Comparison of ENCODE assay signal across 10 cellular contexts in the genomic region with DNA sequence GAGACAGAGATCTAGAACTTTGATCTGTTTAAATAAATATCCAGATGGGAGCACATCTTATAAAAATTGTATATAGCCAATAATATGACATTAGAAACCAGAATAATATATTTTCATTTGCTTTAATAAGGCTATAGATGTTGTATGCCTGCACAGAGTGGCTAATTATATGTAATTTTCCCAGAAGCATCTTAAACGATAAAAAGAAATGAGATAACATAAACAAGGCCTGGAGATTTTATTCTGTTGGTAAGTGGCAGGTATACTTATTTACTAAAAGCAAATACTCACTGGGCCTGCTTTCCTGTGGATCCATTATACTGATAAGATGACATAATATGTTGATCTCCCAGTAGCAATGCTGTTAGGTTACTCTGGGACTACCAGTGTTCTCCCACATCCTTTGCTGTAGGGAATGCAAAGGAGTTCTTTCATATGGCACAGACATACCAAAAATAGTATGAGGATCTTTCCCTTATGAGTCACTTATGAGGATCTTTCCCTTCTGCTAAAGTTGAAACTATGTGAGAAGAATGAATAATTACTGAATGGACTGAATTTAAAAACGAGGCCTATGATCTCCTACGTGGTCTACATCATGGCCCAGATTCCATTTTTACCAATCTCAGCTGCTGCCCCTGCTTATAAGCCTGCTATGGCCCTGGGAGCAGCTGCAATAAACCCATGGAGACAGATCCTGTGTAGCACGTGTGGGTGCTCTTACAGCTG.
DNase-seq lines count a peak whose midpoint lies in the region; ATAC-seq and TF ChIP-seq lines count a peak whose summit lies in the region.
"Had no signal": no experiment of that assay in that cellular context is flagged by ENCODE, and none has a peak within 500 bp of the region (broad histone marks: within the 10 kb centered on the region; RNA-seq: fewer than 3 reads in every experiment).

No MANE protein-coding gene starts in this region.

- POLR2A ChIA-PET in AG04450 (lab: Yijun Ruan, JAX) = interaction anchor here (0.6 kb wide), 1 partner anchor 22 kb away, joined by 3 read pairs; no protein-coding TSS in a partner anchor

- H3K4me1 ChIP-seq in spleen = no peaks in the 10 kb centered on the region

- no peaks in the 10 kb centered on the region for H3K27me3 ChIP-seq in AG04450 (ENCODE audit: control insufficient read depth, insufficient read depth, low read length)
- no peaks in the 10 kb centered on the region for H3K27me3 ChIP-seq in brain microvascular endothelial cell (replicated peaks)
- H3K27me3 ChIP-seq in spleen (replicated peaks in 1 of 7) = no peaks in the 10 kb centered on the region

- no peak for TF ChIP-seq POLR2A in spleen (IDR thresholded peaks at IDR 0.05)

- TF ChIP-seq CTCF in AG04450 (IDR thresholded peaks at IDR 0.05; ENCODE audit: low read depth, low read length) (no peak), brain microvascular endothelial cell (IDR thresholded peaks at IDR 0.05; ENCODE audit: low read depth, low read length, missing control alignments) (no peak), spleen (IDR thresholded peaks at IDR 0.05 in 8 of 11, conservative IDR thresholded peaks at IDR 0.05 in 3 of 11) (no peak), omental fat pad (IDR thresholded peaks at IDR 0.05) (no peak)

- H3K9me3 ChIP-seq in AG04450 (ENCODE audit: control insufficient read depth, insufficient read depth, low read length) (no peaks in the 10 kb centered on the region), spleen (no peaks in the 10 kb centered on the region)

- WGBS in spleen, 5 donors = 69 to 86% (median 77%) methylated on average over 4 of the region's 4 CpGs

- H3K4me3 ChIP-seq in AG04450 (ENCODE audit: low read depth, low read length) (no peak overlapping the region), brain microvascular endothelial cell (ENCODE audit: low read depth, low read length) (no peak overlapping the region), spleen (no peak overlapping the region)

- H3K27ac ChIP-seq in AG04450 (ENCODE audit: low read depth, low read length) = peak overlapping the region; percentile 75
- H3K27ac ChIP-seq in brain microvascular endothelial cell = peak overlapping the region; percentile 83
- no peak overlapping the region for H3K27ac ChIP-seq in spleen

- in situ Hi-C loops in brain microvascular endothelial cell (cut with HindIII; ENCODE audit: low pct_ligation_motif_present, low sequenced_read_pairs) = no loop called here

- intact Hi-C loops in spleen (cut with DNase I; ENCODE audit: low total_unique reads) = no loop called here

- DNase-seq in AG04450 (ENCODE audit: low read depth, low spot score) (peak; percentile 53), LHCN-M2 (ENCODE audit: low read depth) (peak; percentile 85), brain microvascular endothelial cell (peak; percentile 77), kidney glomerular epithelial cell (lab: John Stamatoyannopoulos, UW) (peak; percentile 82), spleen (no peak), omental fat pad (ENCODE audit: low spot score) (no peak)
- DNase-seq: central memory CD4-positive, alpha-beta T cell; NCI-H1417 treated with DMSO at 0.1 percent for 48 hours had no signal

- H3K36me3 ChIP-seq in brain microvascular endothelial cell (replicated peaks) (no peaks in the 10 kb centered on the region), spleen (no peaks in the 10 kb centered on the region)

- ATAC-seq in omental fat pad (ENCODE audit: low FRiP score) (no peak), GM21423 (IDR thresholded peaks at IDR 0.05; ENCODE audit: unreplicated experiment) (no peak), GM19324 (IDR thresholded peaks at IDR 0.05; ENCODE audit: low FRiP score, unreplicated experiment) (no peak)

- CTCF ChIA-PET in AG04450 (lab: Charles Lee) = no interaction called here

Comparison
In these comparisons a context has a peak if more than half of its experiments do, and no peak if none do; other contexts are left out.
1. DNase-seq: peak in AG04450 (single experiment), LHCN-M2 (single experiment), brain microvascular endothelial cell (single experiment) and kidney glomerular epithelial cell (single experiment); none in spleen (single experiment) and omental fat pad (single experiment).
2. H3K27ac ChIP-seq: peak in AG04450 (single experiment) and brain microvascular endothelial cell (single experiment); none in spleen (0 of 8).